ENCODE assay signal across 20 cellular contexts in genomic region chr12:124583854-124584253, GRCh38. TPM values are rescaled to one million over a fixed set of nuclear protein-coding genes. Genes with fewer than 3 reads are reported as not detected.
DNase-seq lines count a peak whose midpoint lies in the region; ATAC-seq and TF ChIP-seq lines count a peak whose summit lies in the region.
"Had no signal": no experiment of that assay in that cellular context is flagged by ENCODE, and none has a peak within 500 bp of the region (broad histone marks: within the 10 kb centered on the region; RNA-seq: fewer than 3 reads in every experiment).

No MANE protein-coding gene starts in this region.

- TF ChIP-seq CTCF in suprapubic skin (IDR thresholded peaks at IDR 0.05) (no peak), GM10266 (IDR thresholded peaks at IDR 0.05; ENCODE audit: control insufficient read depth, insufficient read depth, low read depth, missing control alignments) (no peak)

- peaks cover 16% of the 10 kb centered on the region for H3K4me1 ChIP-seq in suprapubic skin

- DNase-seq in NCI-H82 (lab: John Stamatoyannopoulos, UW) (peak; percentile 30), NCI-H82 treated with DMSO at 0.1 percent for 48 hours (lab: John Stamatoyannopoulos, UW; ENCODE audit: unreplicated experiment) (no peak), hepatic stellate cell (ENCODE audit: low spot score) (peak; percentile 46), suprapubic skin (ENCODE audit: low spot score in 2 of 2) (no peak), head of caudate nucleus (no peak), GM10266 (ENCODE audit: extremely low spot score) (no peak)
- DNase-seq: BE2C; Calu3; CD4-positive, alpha-beta memory T cell; GM23248; MG63; NCI-H1105; NCI-H187 treated with DMSO at 0.1 percent for 48 hours; NCI-H446; NCI-H748 treated with DMSO at 0.1 percent for 48 hours; Right ventricle myocardium superior had no signal

- peak; percentile 47; the same call in 1 of the 3 replicates for ATAC-seq in SK-N-SH treated with all-trans-retinoic acid at 6 μM for 48 hours
- no peak for ATAC-seq in GM21723 (IDR thresholded peaks at IDR 0.05; ENCODE audit: unreplicated experiment)

- no peaks in the 10 kb centered on the region for H3K36me3 ChIP-seq in suprapubic skin
- H3K36me3 ChIP-seq: BE2C, MG63 had no signal

- H3K9me3 ChIP-seq in suprapubic skin = no peaks in the 10 kb centered on the region
- H3K9me3 ChIP-seq: MG63 had no signal

- no peak for TF ChIP-seq POLR2A in suprapubic skin (IDR thresholded peaks at IDR 0.05)

- WGBS in suprapubic skin = 92% methylated on average over 10 of the region's 10 CpGs

- no peak for TF ChIP-seq EP300 in suprapubic skin (IDR thresholded peaks at IDR 0.05)

- H3K27ac ChIP-seq in suprapubic skin = no peak overlapping the region
- H3K27ac ChIP-seq: 22Rv1, GM23248, KMS-11 had no signal

- H3K4me3 ChIP-seq in suprapubic skin = no peak overlapping the region
- H3K4me3 ChIP-seq: GM23248, MG63 had no signal

- no peaks in the 10 kb centered on the region for H3K27me3 ChIP-seq in suprapubic skin
- H3K27me3 ChIP-seq: BE2C, MG63 had no signal

- intact Hi-C loops in head of caudate nucleus (cut with DNase I) = no loop called here

TF ChIP-seq in SK-N-SH treated with all-trans-retinoic acid at 6 μM for 48 hours, 23 proteins besides CTCF, POLR2A, EP300 and RAD21:
- TF ChIP-seq ZFP30 (CRISPR knock-in tag; IDR thresholded peaks at IDR 0.05) (no peak), POU6F1 (CRISPR knock-in tag; IDR thresholded peaks at IDR 0.05; ENCODE audit: borderline replicate concordance, low read depth) (no peak), GLIS3 (CRISPR knock-in tag; IDR thresholded peaks at IDR 0.05) (no peak), CREB5 (CRISPR knock-in tag; IDR thresholded peaks at IDR 0.05; ENCODE audit: low read depth) (no peak), PATZ1 (CRISPR knock-in tag; IDR thresholded peaks at IDR 0.05; ENCODE audit: borderline replicate concordance) (no peak), ESRRG (CRISPR knock-in tag; IDR thresholded peaks at IDR 0.05) (no peak), ARNTL (CRISPR knock-in tag; IDR thresholded peaks at IDR 0.05; ENCODE audit: borderline replicate concordance, low read depth) (no peak), ZNF70 (CRISPR knock-in tag; IDR thresholded peaks at IDR 0.05) (no peak), ISL1 (CRISPR knock-in tag; IDR thresholded peaks at IDR 0.05) (no peak), CSDC2 (CRISPR knock-in tag; IDR thresholded peaks at IDR 0.05) (no peak), TOX (CRISPR knock-in tag; IDR thresholded peaks at IDR 0.05; ENCODE audit: borderline replicate concordance) (no peak), ZNF565 (CRISPR knock-in tag; conservative IDR thresholded peaks at IDR 0.05; ENCODE audit: low read depth) (no peak), SNAI2 (CRISPR knock-in tag; IDR thresholded peaks at IDR 0.05) (no peak), RARB (CRISPR knock-in tag; IDR thresholded peaks at IDR 0.05) (no peak), ZC3H10 (CRISPR knock-in tag; IDR thresholded peaks at IDR 0.05) (no peak), ZNF8 (CRISPR knock-in tag; IDR thresholded peaks at IDR 0.05) (no peak), TCF4 (CRISPR knock-in tag; IDR thresholded peaks at IDR 0.05; ENCODE audit: borderline replicate concordance) (no peak), TSHZ2 (CRISPR knock-in tag; IDR thresholded peaks at IDR 0.05) (no peak)
TF ChIP-seq in SK-N-SH treated with all-trans-retinoic acid at 6 μM for 48 hours: peak in this region for 0.

RNA-seq across cellular contexts. Expression of gene NCOR2, which starts 16.4 kb away (rescaled TPM):
- 100 to 1,000 TPM; 111 to 264 (median 187) TPM for total RNA-seq in suprapubic skin

Comparison
In these comparisons a context has a peak if more than half of its experiments do, and no peak if none do; other contexts are left out.
1. DNase-seq: peak in NCI-H82 (single experiment) and hepatic stellate cell (single experiment); none in NCI-H82 treated with DMSO at 0.1 percent for 48 hours (single experiment), suprapubic skin (0 of 2), head of caudate nucleus (0 of 42) and GM10266 (single experiment).